14 cellular contexts compared by ENCODE assay signal in the genomic region with DNA sequence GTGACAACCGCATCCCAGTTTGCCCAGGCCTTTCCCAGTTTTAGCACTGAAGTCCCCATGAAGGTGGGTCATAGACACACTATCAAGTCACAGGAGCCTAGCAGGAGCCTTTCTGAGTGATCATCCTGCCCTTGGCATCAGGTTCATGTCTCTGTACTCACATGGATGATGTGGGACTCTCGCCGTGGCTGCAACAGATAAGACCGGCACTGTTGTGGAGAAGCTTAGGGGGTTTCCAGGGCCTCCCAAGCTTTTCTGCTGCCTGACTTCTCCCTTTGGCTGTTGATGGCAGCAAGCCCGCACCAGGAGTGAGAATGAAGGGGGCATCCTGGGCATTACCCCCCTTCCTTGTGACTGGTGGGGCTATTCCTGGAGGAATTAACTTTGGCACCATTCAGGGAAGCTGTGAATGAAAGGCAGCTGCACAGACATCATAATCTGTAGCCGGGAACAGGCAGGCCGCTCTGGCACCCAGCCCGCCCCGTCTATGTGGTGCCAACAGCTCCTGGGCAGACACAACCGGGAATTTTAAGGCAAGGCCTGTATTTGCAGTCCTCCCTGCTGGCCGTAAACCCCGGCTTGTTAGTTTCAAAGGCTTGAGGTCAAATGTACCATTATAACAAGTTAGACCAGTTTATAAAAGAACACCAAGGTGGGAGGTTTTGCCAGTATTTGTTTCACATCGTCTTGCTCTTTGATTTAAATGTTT.
DNase-seq lines count a peak whose midpoint lies in the region; ATAC-seq, FAIRE-seq and TF ChIP-seq lines count a peak whose summit lies in the region.
"Had no signal": no experiment of that assay in that cellular context is flagged by ENCODE, and none has a peak within 500 bp of the region (broad histone marks: within the 10 kb centered on the region; RNA-seq: fewer than 3 reads in every experiment).

No MANE protein-coding gene starts in this region.

- DNase-seq in NCI-H446 treated with DMSO at 0.1 percent for 48 hours (lab: John Stamatoyannopoulos, UW) = peak; percentile 86
- DNase-seq in cardiac septum (ENCODE audit: low spot score) = peak; percentile 83
- peak; percentile 74 to 91 (median 82) for DNase-seq in pancreas
- no peak for DNase-seq in GM19240 (ENCODE audit: insufficient read length, low spot score)
- no peak for DNase-seq in A673 (ENCODE audit: low spot score)
- DNase-seq in iPS-NIHi11 (ENCODE audit: low spot score) = no peak
- no peak for DNase-seq in activated CD4-positive, alpha-beta T cell treated with anti-CD3 and anti-CD28 coated beads, Interleukin-2, amount 50 U/mL, for 4 hours
- DNase-seq: activated CD4-positive, alpha-beta T cell treated with anti-CD3 and anti-CD28 coated beads for 4 hours; amniotic stem cell; effector CD8-positive, alpha-beta T cell; gastrocnemius medialis; NCI-H2171 had no signal

- H3K4me1 ChIP-seq in pancreas (peaks cover 0 to 12% (median 3%) of the 10 kb centered on the region in 3 donors), A673 (ENCODE audit: insufficient read depth, low read length, poor library complexity, severe bottlenecking) (no peaks in the 10 kb centered on the region)
- H3K4me1 ChIP-seq: gastrocnemius medialis, neural progenitor cell had no signal

- no peak for FAIRE-seq in pancreas (lab: Jason Lieb, UNC)

- no TSS peak for BruUV-seq in A673 (replicated peaks; lab: Mats Ljungman, UMichigan)

- POLR2A ChIA-PET in A673 (lab: Charles Lee; ENCODE audit: low non-redundant PET) = no interaction called here

- WGBS in pancreas, 2 donors = 22 to 29% methylated on average over 13 of the region's 13 CpGs

- H3K4me3 ChIP-seq in pancreas (no peak overlapping the region), A673 (ENCODE audit: low read depth, low read length, poor library complexity, severe bottlenecking) (no peak overlapping the region)
- H3K4me3 ChIP-seq: gastrocnemius medialis, neural progenitor cell had no signal

- H3K27ac ChIP-seq in C4-2B = peak overlapping the region; percentile 45
- H3K27ac ChIP-seq in pancreas = peak overlapping the region in 3 of 4 donors; percentile 18 to 62 (median 60)
- no peak overlapping the region for H3K27ac ChIP-seq in A673 (ENCODE audit: low read depth, low read length, poor library complexity, severe bottlenecking)
- H3K27ac ChIP-seq: gastrocnemius medialis, neural progenitor cell had no signal

- TF ChIP-seq CTCF in C4-2B (conservative IDR thresholded peaks at IDR 0.05) = no peak
- no peak for TF ChIP-seq CTCF in pancreas (IDR thresholded peaks at IDR 0.05)
- TF ChIP-seq CTCF in A673 (conservative IDR thresholded peaks at IDR 0.05; ENCODE audit: low read depth, low read length) = no peak

- CTCF ChIA-PET in A673 (lab: Charles Lee) = no interaction called here

- intact Hi-C loops in cardiac septum (cut with DNase I) = loop anchor here (1.0 to 10.0 kb wide), 3 partner anchors 113 to 232 kb away; no protein-coding TSS in a partner anchor
- intact Hi-C loops in pancreas (cut with DNase I) = no loop called here
- intact Hi-C loops in A673 (cut with micrococcal nuclease; ENCODE audit: unreplicated experiment) = no loop called here

- peak; percentile 88 to 97 (median 96) for ATAC-seq in pancreas
- ATAC-seq: gastrocnemius medialis had no signal

- H3K27me3 ChIP-seq in pancreas = no peaks in the 10 kb centered on the region
- H3K27me3 ChIP-seq in A673 (replicated peaks; ENCODE audit: insufficient read depth, low read depth, low read length, poor library complexity) = peaks cover 26% of the 10 kb centered on the region
- H3K27me3 ChIP-seq: gastrocnemius medialis, neural progenitor cell had no signal

- H3K36me3 ChIP-seq in pancreas (no peaks in the 10 kb centered on the region), A673 (ENCODE audit: insufficient read depth, low read length, poor library complexity, severe bottlenecking) (no peaks in the 10 kb centered on the region)
- H3K36me3 ChIP-seq: gastrocnemius medialis, neural progenitor cell had no signal

- H3K9me3 ChIP-seq in pancreas (no peaks in the 10 kb centered on the region), A673 (ENCODE audit: low read depth, low read length, poor library complexity, severe bottlenecking) (no peaks in the 10 kb centered on the region)
- H3K9me3 ChIP-seq: gastrocnemius medialis had no signal

Comparison
In these comparisons a context has a peak if more than half of its experiments do, and no peak if none do; other contexts are left out.
1. DNase-seq: peak in NCI-H446 treated with DMSO at 0.1 percent for 48 hours (single experiment), cardiac septum (single experiment) and pancreas (6 of 6); none in GM19240 (single experiment), A673 (single experiment), iPS-NIHi11 (single experiment) and activated CD4-positive, alpha-beta T cell treated with anti-CD3 and anti-CD28 coated beads, Interleukin-2, amount 50 U/mL, for 4 hours (0 of 2).